ENCODE assay signal across 8 cellular contexts in genomic region chr20:47785900-47786762, GRCh38. TPM values are rescaled to one million over a fixed set of nuclear protein-coding genes. Genes with fewer than 3 reads are reported as not detected.
DNase-seq lines count a peak whose midpoint lies in the region; ATAC-seq lines count a peak whose summit lies in the region.

No MANE protein-coding gene starts in this region.

- ATAC-seq in GM21723 (IDR thresholded peaks at IDR 0.05; ENCODE audit: unreplicated experiment) = no peak

- H3K4me1 ChIP-seq in HUES64 (ENCODE audit: insufficient read depth, low read length) (peaks cover 30% of the 10 kb centered on the region), subcutaneous abdominal adipose tissue (ENCODE audit: control insufficient read depth in 5 of 5, insufficient read depth in 5 of 5, low read length in 5 of 5) (peaks cover 0 to 38% (median 24%) of the 10 kb centered on the region in 5 donors)

- WGBS in HUES64 = under 1% methylated on average over 77 of the region's 77 CpGs

- H3K27me3 ChIP-seq in HUES64 (ENCODE audit: insufficient read depth, low read length) (peaks cover 40% of the 10 kb centered on the region), subcutaneous abdominal adipose tissue (ENCODE audit: control insufficient read depth in 5 of 5, insufficient read depth in 4 of 5, low read length in 5 of 5) (peaks cover 6 to 33% (median 23%) of the 10 kb centered on the region in 5 donors)

- peaks cover 4% of the 10 kb centered on the region; the same call in 1 of the 2 replicates for H3K36me3 ChIP-seq in HUES64 (ENCODE audit: insufficient read depth, low read length)
- H3K36me3 ChIP-seq in subcutaneous abdominal adipose tissue (ENCODE audit: control insufficient read depth in 5 of 5, insufficient read depth in 5 of 5, low read length in 5 of 5) = no peaks in the 10 kb centered on the region

- DNase-seq in DMS79 treated with DMSO at 0.1 percent for 48 hours (lab: John Stamatoyannopoulos, UW) = peak; percentile 52
- peak; percentile 97 for DNase-seq in SW480 (ENCODE audit: low spot score)
- DNase-seq in epidermal melanocyte (ENCODE audit: insufficient read length, low spot score) = peak; percentile 46
- DNase-seq in lung microvascular endothelial cell (ENCODE audit: low read depth in 2 of 2) = peak; percentile 88 to 89
- no peak for DNase-seq in OCI-M2 (lab: John Stamatoyannopoulos, UW; ENCODE audit: unreplicated experiment)

- H3K27ac ChIP-seq in HUES64 (ENCODE audit: low read depth, low read length) = no peak overlapping the region; the same call in 1 of the 2 replicates
- H3K27ac ChIP-seq in subcutaneous abdominal adipose tissue (ENCODE audit: low read depth, low read length) = peak overlapping the region; percentile 57

- H3K4me3 ChIP-seq in HUES64 (ENCODE audit: low read length) (peak overlapping the region; percentile 78), subcutaneous abdominal adipose tissue (ENCODE audit: low read depth in 1 of 5, low read length in 5 of 5) (peak overlapping the region; percentile 69 to 76 (median 71))

- no peaks in the 10 kb centered on the region for H3K9me3 ChIP-seq in HUES64 (ENCODE audit: insufficient read depth, low read depth, low read length)
- no peaks in the 10 kb centered on the region for H3K9me3 ChIP-seq in subcutaneous abdominal adipose tissue (ENCODE audit: control insufficient read depth in 5 of 5, low read length in 5 of 5)

- H3K9ac ChIP-seq in HUES64 (ENCODE audit: low read depth, low read length) (peak overlapping the region; percentile 61), subcutaneous abdominal adipose tissue (ENCODE audit: low read length in 5 of 5) (peak overlapping the region in 3 of 5 donors; percentile 33 to 75 (median 48))

RNA-seq across cellular contexts. Expression of gene SULF2, which starts 0.8 kb away (rescaled TPM):
- 26.9 TPM for polyA plus RNA-seq in HUES64 (2013, experiment 1 of 2)
- polyA plus RNA-seq in HUES64 (2013, experiment 2 of 2) = 35.7 TPM
- 85.0 and 119 TPM in 2 replicates for total RNA-seq in lung microvascular endothelial cell
